ENCODE assay signal across 21 cellular contexts in genomic region chr10:118496525-118496924, GRCh38.
"Had no signal": no experiment of that assay in that cellular context is flagged by ENCODE, and none has a peak within 500 bp of the region (broad histone marks: within the 10 kb centered on the region; RNA-seq: fewer than 3 reads in every experiment).

No MANE protein-coding gene starts in this region.

- H3K27me3 ChIP-seq: right atrium auricular region, upper lobe of right lung, vagina had no signal

- H3K9me3 ChIP-seq: left lung, lower lobe of right lung, neutrophil, right atrium auricular region, sigmoid colon, tibial artery, upper lobe of right lung, vagina had no signal

- H3K4me1 ChIP-seq: left lung, lower lobe of right lung, sigmoid colon, tibial artery, upper lobe of right lung, vagina had no signal

- H3K4me3 ChIP-seq: left lung, lower lobe of right lung, right atrium auricular region, sigmoid colon, skin epidermis, tibial artery, upper lobe of right lung, vagina had no signal

- H3K4me3 Mint-ChIP-seq: memory B cell; mesothelial cell of epicardium; naive thymus-derived CD4-positive, alpha-beta T cell had no signal

- H3K27ac ChIP-seq: left lung, lower lobe of right lung, neutrophil, right atrium auricular region, sigmoid colon, skin epidermis, tibial artery, upper lobe of right lung, vagina had no signal

- H3K27ac Mint-ChIP-seq: memory B cell; mesothelial cell of epicardium; naive thymus-derived CD4-positive, alpha-beta T cell had no signal

- H3K36me3 ChIP-seq: left lung, lower lobe of right lung, neutrophil, right atrium auricular region, sigmoid colon, tibial artery, upper lobe of right lung, vagina had no signal

- H3K4me1 Mint-ChIP-seq: memory B cell; mesothelial cell of epicardium; naive thymus-derived CD4-positive, alpha-beta T cell had no signal

- ATAC-seq: left lung; lower lobe of right lung; naive thymus-derived CD4-positive, alpha-beta T cell; upper lobe of right lung had no signal

- DNase-seq: central memory CD4-positive, alpha-beta T cell; cortex of kidney; effector memory CD4-positive, alpha-beta T cell; foreskin melanocyte; head of caudate nucleus; hippocampal formation; left lung; lower lobe of right lung; naive thymus-derived CD4-positive, alpha-beta T cell; posterior cingulate gyrus; sigmoid colon; stimulated activated CD4-positive, alpha-beta T cell treated with anti-CD3 and anti-CD28 coated beads, Interleukin-12 subunit alpha, Interleukin-12 subunit beta, amount 100 ng/mL, for 4 hours; stimulated activated naive CD4-positive, alpha-beta T cell treated with Interleukin-2 at 50 U/mL for 16 hours; tibial artery; upper lobe of right lung had no signal

- H3K36me3 Mint-ChIP-seq: memory B cell; mesothelial cell of epicardium; naive thymus-derived CD4-positive, alpha-beta T cell had no signal
